In the genomic region with DNA sequence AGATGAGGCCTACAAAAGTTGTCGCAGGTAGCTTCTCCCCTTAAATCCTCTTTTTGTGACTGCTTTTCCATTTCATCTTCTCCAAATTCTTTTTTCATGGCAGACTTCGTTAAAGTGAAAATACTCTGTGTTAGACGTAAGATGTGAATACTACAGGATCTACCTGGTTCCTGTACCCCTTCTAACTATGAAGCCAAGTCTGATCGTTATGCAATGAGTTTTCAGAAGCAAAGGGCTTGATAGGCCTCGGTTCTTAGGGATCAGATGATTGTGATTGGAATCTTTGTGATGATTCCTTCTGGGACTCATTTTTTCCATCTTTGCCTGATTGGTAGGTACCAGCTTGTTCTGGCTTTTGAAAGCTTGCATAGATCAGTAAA, we compare ENCODE assay signal across 27 cellular contexts.
"Had no signal": no experiment of that assay in that cellular context is flagged by ENCODE, and none has a peak within 500 bp of the region (broad histone marks: within the 10 kb centered on the region; RNA-seq: fewer than 3 reads in every experiment).

No MANE protein-coding gene starts in this region.

- H3K27ac Mint-ChIP-seq: activated CD4-positive, alpha-beta memory T cell treated with anti-CD3 and anti-CD28 coated beads for 36 hours; activated naive CD4-positive, alpha-beta T cell treated with anti-CD3 and anti-CD28 coated beads for 36 hours; activated naive CD8-positive, alpha-beta T cell treated with anti-CD3 and anti-CD28 coated beads, Interleukin-2, amount 50 U/mL, for 24 hours; memory B cell; nephron progenitor cell; stimulated activated naive B cell treated with anti-CD40 and anti-IgM and Interleukin-4, amounts not matched to agents 10 μg/mL and 1 μg/mL and 100 μg/mL, for 72 hours; T-helper 1 cell treated with Interleukin-12 subunit alpha and Interleukin-12 subunit beta and Interleukin-4 antibody, amounts not matched to agents 30 μg/mL and 1 μg/mL, for 36 hours had no signal

- H3K4me2 ChIP-seq: smooth muscle cell had no signal

- H3K4me3 ChIP-seq: sigmoid colon, smooth muscle cell, uterus had no signal

- H3K36me3 ChIP-seq: brain microvascular endothelial cell, sigmoid colon, uterus had no signal

- H3K4me3 Mint-ChIP-seq: activated CD4-positive, alpha-beta memory T cell treated with anti-CD3 and anti-CD28 coated beads for 36 hours; activated naive CD4-positive, alpha-beta T cell treated with anti-CD3 and anti-CD28 coated beads for 36 hours; activated naive CD8-positive, alpha-beta T cell treated with anti-CD3 and anti-CD28 coated beads, Interleukin-2, amount 50 U/mL, for 24 hours; memory B cell; nephron progenitor cell; stimulated activated naive B cell treated with anti-CD40 and anti-IgM and Interleukin-4, amounts not matched to agents 10 μg/mL and 1 μg/mL and 100 μg/mL, for 72 hours; T-helper 1 cell treated with Interleukin-12 subunit alpha and Interleukin-12 subunit beta and Interleukin-4 antibody, amounts not matched to agents 30 μg/mL and 1 μg/mL, for 36 hours had no signal

- DNase-seq: activated CD4-positive, alpha-beta memory T cell treated with anti-CD3 and anti-CD28 coated beads for 36 hours; activated CD4-positive, alpha-beta T cell treated with anti-CD3 and anti-CD28 coated beads for 4 hours; activated CD4-positive, CD25-positive, alpha-beta regulatory T cell; activated effector memory CD4-positive, alpha-beta T cell treated with Interleukin-2 at 50 U/mL for 16 hours; activated naive CD4-positive, alpha-beta T cell treated with anti-CD3 and anti-CD28 coated beads for 36 hours; activated naive CD8-positive, alpha-beta T cell treated with anti-CD3 and anti-CD28 coated beads, Interleukin-2, amount 50 U/mL, for 24 hours; activated T-cell treated with anti-CD3 and anti-CD28 coated beads, Interleukin-2, amount 50 U/mL, for 48 hours; brain microvascular endothelial cell; central memory CD4-positive, alpha-beta T cell; dermis blood vessel endothelial cell; effector memory CD4-positive, alpha-beta T cell; foreskin melanocyte; hippocampal formation; islet precursor cell; left cardiac atrium; nephron progenitor cell; posterior cingulate gyrus; sigmoid colon; stimulated activated CD4-positive, alpha-beta T cell treated with anti-CD3 and anti-CD28 coated beads, Interleukin-2, amount 100 ng/mL, for 48 hours; stimulated activated CD8-positive, alpha-beta memory T cell treated with anti-CD3 and anti-CD28 coated beads, Interleukin-4, amount 100 ng/mL, for 48 hours; stimulated activated naive B cell treated with anti-CD40 and anti-IgM and Interleukin-4, amounts not matched to agents 10 μg/mL and 1 μg/mL and 100 μg/mL, for 72 hours; T1000; trophoblast cell; uterus had no signal

- H3K27ac ChIP-seq: brain microvascular endothelial cell, sigmoid colon, uterus had no signal

- H3K4me1 Mint-ChIP-seq: activated naive CD8-positive, alpha-beta T cell treated with anti-CD3 and anti-CD28 coated beads, Interleukin-2, amount 50 U/mL, for 24 hours; nephron progenitor cell; stimulated activated naive B cell treated with anti-CD40 and anti-IgM and Interleukin-4, amounts not matched to agents 10 μg/mL and 1 μg/mL and 100 μg/mL, for 72 hours had no signal

- H3K27me3 Mint-ChIP-seq: activated CD4-positive, alpha-beta memory T cell treated with anti-CD3 and anti-CD28 coated beads for 36 hours; activated naive CD8-positive, alpha-beta T cell treated with anti-CD3 and anti-CD28 coated beads, Interleukin-2, amount 50 U/mL, for 24 hours; memory B cell; stimulated activated naive B cell treated with anti-CD40 and anti-IgM and Interleukin-4, amounts not matched to agents 10 μg/mL and 1 μg/mL and 100 μg/mL, for 72 hours had no signal

- H3K4me1 ChIP-seq: uterus had no signal

- H3K27me3 ChIP-seq: brain microvascular endothelial cell, sigmoid colon, uterus had no signal

- H3K9me3 ChIP-seq: sigmoid colon, uterus had no signal

- H3K9me3 Mint-ChIP-seq: activated CD4-positive, alpha-beta memory T cell treated with anti-CD3 and anti-CD28 coated beads for 36 hours; activated naive CD8-positive, alpha-beta T cell treated with anti-CD3 and anti-CD28 coated beads, Interleukin-2, amount 50 U/mL, for 24 hours had no signal
